In genomic region chr7:55432937-55433784, GRCh38 we compare ENCODE assay signal across 8 cellular contexts.
DNase-seq lines count a peak whose midpoint lies in the region; ATAC-seq and TF ChIP-seq lines count a peak whose summit lies in the region.

No MANE protein-coding gene starts in this region.

- peaks cover 24% of the 10 kb centered on the region for H3K4me1 Mint-ChIP-seq in activated T-cell treated with anti-CD3 and anti-CD28 coated beads, Interleukin-2, amount 50 U/mL, for 72 hours (ENCODE audit: low read depth)
- peaks cover 28 to 36% (median 34%) of the 10 kb centered on the region in 3 donors for H3K4me1 Mint-ChIP-seq in T-cell

- ATAC-seq in activated T-cell treated with anti-CD3 and anti-CD28 coated beads, Interleukin-2, amount 50 U/mL, for 72 hours (replicated peaks in 1 of 2): peak; percentile 54 to 67
- ATAC-seq in T-cell (replicated peaks in 1 of 4): peak; percentile 53 to 75 (median 68)
- peak in 6 of 8 donors; percentile 36 to 71 (median 58) for ATAC-seq in heart right ventricle
- ATAC-seq in stimulated activated naive CD8-positive, alpha-beta T cell treated with anti-CD3 and anti-CD28 coated beads, Interleukin-15, Interleukin-2, amounts not matched to agents 100 U/mL and 50 U/mL, for 24 hours: no peak

- H3K27me3 Mint-ChIP-seq in activated T-cell treated with anti-CD3 and anti-CD28 coated beads, Interleukin-2, amount 50 U/mL, for 72 hours (ENCODE audit: low read depth): no peaks in the 10 kb centered on the region
- H3K27me3 Mint-ChIP-seq in T-cell: no peaks in the 10 kb centered on the region

- CTCF ChIA-PET in T-cell (lab: Charles Lee): interaction anchor here in 1 of 2 donors (1.7 kb wide), 1 partner anchor 164 kb away, joined by 9 read pairs; no protein-coding TSS in a partner anchor

- H3K9me3 ChIP-seq in HAP-1 (no peaks in the 10 kb centered on the region), heart right ventricle (no peaks in the 10 kb centered on the region)

- peak in 8 of 9 donors; percentile 24 to 61 (median 50) for TF ChIP-seq CTCF in heart right ventricle (IDR thresholded peaks at IDR 0.05)

- peak; percentile 10 to 22 for DNase-seq in activated T-cell treated with anti-CD3 and anti-CD28 coated beads, Interleukin-2, amount 50 U/mL, for 72 hours
- DNase-seq in activated T-cell treated with anti-CD3 and anti-CD28 coated beads for 4 hours (no peak), HAP-1 (ENCODE audit: low spot score in 2 of 2) (peak; percentile 37 to 45), NCI-H1105 (lab: John Stamatoyannopoulos, UW) (peak; percentile 14), T-cell (peak in 2 of 34 experiments; percentile 7 to 14), heart right ventricle (no peak), superior temporal gyrus (ENCODE audit: extremely low spot score) (no peak)
- DNase-seq in stimulated activated naive CD8-positive, alpha-beta T cell treated with anti-CD3 and anti-CD28 coated beads, Interleukin-15, Interleukin-2, amounts not matched to agents 100 U/mL and 50 U/mL, for 24 hours: peak; percentile 15

- no peaks in the 10 kb centered on the region for H3K9me3 Mint-ChIP-seq in activated T-cell treated with anti-CD3 and anti-CD28 coated beads, Interleukin-2, amount 50 U/mL, for 72 hours
- no peaks in the 10 kb centered on the region for H3K9me3 Mint-ChIP-seq in T-cell

- intact Hi-C loops in heart right ventricle (cut with DNase I): loop anchor here in 7 of 10 donors (2.0 to 10.0 kb wide), 8 partner anchors 72 to 639 kb away; no protein-coding TSS in a partner anchor

- WGBS in heart right ventricle, 2 donors: 63 to 68% methylated on average over 13 of the region's 13 CpGs

- H3K36me3 ChIP-seq in HAP-1 (replicated peaks) (no peaks in the 10 kb centered on the region), heart right ventricle (peaks cover 0 to 14% (median 0%) of the 10 kb centered on the region in 9 donors)

- H3K27ac Mint-ChIP-seq in activated T-cell treated with anti-CD3 and anti-CD28 coated beads, Interleukin-2, amount 50 U/mL, for 72 hours: no peak overlapping the region
- peak overlapping the region; percentile 39 to 41 for H3K27ac Mint-ChIP-seq in T-cell

- H3K4me1 ChIP-seq in HAP-1 (no peaks in the 10 kb centered on the region), heart right ventricle (peaks cover 0 to 8% (median 0%) of the 10 kb centered on the region in 9 donors)

- H3K27me3 ChIP-seq in HAP-1 (ENCODE audit: low read depth) (no peaks in the 10 kb centered on the region), heart right ventricle (no peaks in the 10 kb centered on the region)

- H3K36me3 Mint-ChIP-seq in activated T-cell treated with anti-CD3 and anti-CD28 coated beads, Interleukin-2, amount 50 U/mL, for 72 hours (ENCODE audit: insufficient read depth in 2 of 2): no peaks in the 10 kb centered on the region
- H3K36me3 Mint-ChIP-seq in T-cell: peaks cover 3% of the 10 kb centered on the region

- no peak overlapping the region for H3K4me3 ChIP-seq in HAP-1
- no peak overlapping the region for H3K4me3 ChIP-seq in heart right ventricle

- in situ Hi-C loops in HAP-1 (cut with MboI; ENCODE audit: low sequenced_read_pairs): no loop called here

- H3K27ac ChIP-seq in heart right ventricle: no peak overlapping the region

- POLR2A ChIA-PET in T-cell (lab: Charles Lee): no interaction called here

- H3K4me3 Mint-ChIP-seq in activated T-cell treated with anti-CD3 and anti-CD28 coated beads, Interleukin-2, amount 50 U/mL, for 72 hours: no peak overlapping the region
- H3K4me3 Mint-ChIP-seq in T-cell: no peak overlapping the region

Comparison
In these comparisons a context has a peak if more than half of its experiments do, and no peak if none do; other contexts are left out.
1. DNase-seq: peak in activated T-cell treated with anti-CD3 and anti-CD28 coated beads, Interleukin-2, amount 50 U/mL, for 72 hours (2 of 2), HAP-1 (2 of 2), NCI-H1105 (single experiment) and stimulated activated naive CD8-positive, alpha-beta T cell treated with anti-CD3 and anti-CD28 coated beads, Interleukin-15, Interleukin-2, amounts not matched to agents 100 U/mL and 50 U/mL, for 24 hours (single experiment); none in activated T-cell treated with anti-CD3 and anti-CD28 coated beads for 4 hours (single experiment), heart right ventricle (0 of 2) and superior temporal gyrus (single experiment).